Comparison of ENCODE assay signal across 2 cellular contexts in genomic region chr1:232473319-232473718, GRCh38.
TF ChIP-seq lines count a peak whose summit lies in the region.

No MANE protein-coding gene starts in this region.

TF ChIP-seq in SK-N-SH treated with all-trans-retinoic acid at 6 μM for 48 hours, 23 proteins besides CTCF, POLR2A, EP300 and RAD21 (continued from another document):
- TF ChIP-seq CSRNP3 (CRISPR knock-in tag; IDR thresholded peaks at IDR 0.05) (no peak), TCF4 (CRISPR knock-in tag; IDR thresholded peaks at IDR 0.05; ENCODE audit: borderline replicate concordance) (no peak), TOX (CRISPR knock-in tag; IDR thresholded peaks at IDR 0.05; ENCODE audit: borderline replicate concordance) (no peak), CSDC2 (CRISPR knock-in tag; IDR thresholded peaks at IDR 0.05) (no peak), OSR1 (CRISPR knock-in tag; IDR thresholded peaks at IDR 0.05) (no peak)

TF ChIP-seq in SK-N-SH, 30 proteins besides CTCF, POLR2A, EP300 and RAD21 (continued from another document):
- no peak for TF ChIP-seq REST (IDR thresholded peaks at IDR 0.05; ENCODE audit: low read depth, low read length)
